Comparison of ENCODE assay signal across 22 cellular contexts in genomic region chr14:102513899-102514772, GRCh38. TPM values are rescaled to one million over a fixed set of nuclear protein-coding genes. Genes with fewer than 3 reads are reported as not detected.
A peak's percentile ranks its signal among the peaks of the same experiment; 100 is the strongest.
DNase-seq lines count a peak whose midpoint lies in the region; ATAC-seq, FAIRE-seq and TF ChIP-seq lines count a peak whose summit lies in the region.
"Had no signal": no experiment of that assay in that cellular context is flagged by ENCODE, and none has a peak within 500 bp of the region (broad histone marks: within the 10 kb centered on the region; RNA-seq: fewer than 3 reads in every experiment).

No MANE protein-coding gene starts in this region.

- H3K9me3 ChIP-seq in kidney (ENCODE audit: control insufficient read depth in 1 of 2, low read length in 2 of 2), result no peaks in the 10 kb centered on the region
- H3K9me3 ChIP-seq in osteoblast (ENCODE audit: low read depth, low read length), result no peaks in the 10 kb centered on the region
- H3K9me3 ChIP-seq: BLaER1 had no signal

- DNase-seq in CD14-positive monocyte (ENCODE audit: low spot score) (no peak), NCI-H2171 treated with DMSO at 0.1 percent for 48 hours (lab: John Stamatoyannopoulos, UW) (peak; percentile 68), kidney (peak; percentile 71), osteoblast (ENCODE audit: insufficient read length, low spot score, missing footprints) (peak; percentile 52), amygdala (lab: John Stamatoyannopoulos, UW) (no peak)
- no peak for DNase-seq in stimulated activated CD4-positive, alpha-beta T cell treated with anti-CD3 and anti-CD28 coated beads, Interleukin-4, amount 100 ng/mL, for 4 hours
- no peak for DNase-seq in naive thymus-derived CD8-positive, alpha-beta T cell
- DNase-seq: CD4-positive, alpha-beta memory T cell; COR-L47; DMS53; NCI-H1092; NCI-H1436; NCI-H187 treated with DMSO at 0.1 percent for 48 hours; NCI-H446; NCI-H524 treated with DMSO at 0.1 percent for 48 hours; NCI-H774; PC-3; SHP77 had no signal

- H3K36me3 ChIP-seq in kidney (ENCODE audit: control insufficient read depth in 1 of 2, insufficient read depth in 2 of 2, low read length in 2 of 2) (no peaks in the 10 kb centered on the region), osteoblast (ENCODE audit: insufficient read depth, low read length) (no peaks in the 10 kb centered on the region)
- H3K36me3 ChIP-seq: BLaER1 had no signal

- TF ChIP-seq CTCF in CD14-positive monocyte (IDR thresholded peaks at IDR 0.05) (no peak), kidney (IDR thresholded peaks at IDR 0.05; ENCODE audit: borderline replicate concordance, extremely low read depth, insufficient read depth) (no peak), osteoblast (IDR thresholded peaks at IDR 0.05; ENCODE audit: extremely low read depth, low read depth, low read length) (no peak)

- peaks cover 0 to 1% (median 0%) of the 10 kb centered on the region in 7 donors for H3K9me3 Mint-ChIP-seq in CD14-positive monocyte
- no peaks in the 10 kb centered on the region for H3K9me3 Mint-ChIP-seq in naive thymus-derived CD8-positive, alpha-beta T cell
- H3K9me3 Mint-ChIP-seq: IgD-negative memory B cell had no signal

- H3K27me3 ChIP-seq in osteoblast (ENCODE audit: insufficient read depth, low read length), result no peaks in the 10 kb centered on the region
- H3K27me3 ChIP-seq: BLaER1 had no signal

- H3K27ac ChIP-seq in kidney (ENCODE audit: low read depth in 2 of 2, low read length in 2 of 2) (no peak overlapping the region), osteoblast (ENCODE audit: low read depth, low read length) (no peak overlapping the region)
- H3K27ac ChIP-seq: BLaER1 had no signal

- H3K4me1 Mint-ChIP-seq in CD14-positive monocyte, result peaks cover 15% of the 10 kb centered on the region
- peaks cover 8 to 22% (median 18%) of the 10 kb centered on the region in 4 donors for H3K4me1 Mint-ChIP-seq in naive thymus-derived CD8-positive, alpha-beta T cell

- intact Hi-C loops in CD14-positive monocyte (cut with micrococcal nuclease), result loop anchor here (5.0 to 10.0 kb wide), 2 partner anchors 149 to 197 kb away; partner anchors contain the start of genes CINP (in 1 of the 2), TECPR2 (in 1 of the 2) and ZNF839 (in 1 of the 2)
- intact Hi-C loops in kidney (cut with DNase I), result loop anchor here (5.0 kb wide), 1 partner anchor 72 kb away; no protein-coding TSS in a partner anchor

- peaks cover 0 to 13% of the 10 kb centered on the region in 2 donors for H3K4me1 ChIP-seq in kidney (ENCODE audit: control insufficient read depth in 1 of 2, insufficient read depth in 1 of 2, low read depth in 1 of 2, low read length in 2 of 2)
- H3K4me1 ChIP-seq in osteoblast (ENCODE audit: insufficient read depth, low read length), result peaks cover 4% of the 10 kb centered on the region

- H3K4me2 ChIP-seq in osteoblast (ENCODE audit: insufficient read depth, low read length), result no peak overlapping the region
- H3K4me2 ChIP-seq: BLaER1 had no signal

- POLR2A ChIA-PET in naive thymus-derived CD8-positive, alpha-beta T cell (lab: Charles Lee), result no interaction called here

- no peaks in the 10 kb centered on the region for H3K79me2 ChIP-seq in osteoblast (ENCODE audit: insufficient read depth, low read length)

- H3K4me3 Mint-ChIP-seq in CD14-positive monocyte, result peak overlapping the region; percentile 31 to 35
- H3K4me3 Mint-ChIP-seq in naive thymus-derived CD8-positive, alpha-beta T cell, result no peak overlapping the region

- no peak overlapping the region for H3K4me3 ChIP-seq in kidney (ENCODE audit: low read length in 2 of 2)
- no peak overlapping the region for H3K4me3 ChIP-seq in osteoblast (ENCODE audit: insufficient read depth, low read length)
- H3K4me3 ChIP-seq: BLaER1 had no signal

- no peak overlapping the region for H3K27ac Mint-ChIP-seq in CD14-positive monocyte
- H3K27ac Mint-ChIP-seq in naive thymus-derived CD8-positive, alpha-beta T cell, result no peak overlapping the region
- H3K27ac Mint-ChIP-seq: CD4-positive, alpha-beta memory T cell had no signal

- no peak overlapping the region for H3K9ac ChIP-seq in kidney (ENCODE audit: low read length in 2 of 2)
- H3K9ac ChIP-seq: BLaER1 had no signal

- no peaks in the 10 kb centered on the region for H4K20me1 ChIP-seq in osteoblast (ENCODE audit: insufficient read depth, low read length)
- H4K20me1 ChIP-seq: BLaER1 had no signal

- H3K36me3 Mint-ChIP-seq in CD14-positive monocyte, result no peaks in the 10 kb centered on the region
- no peaks in the 10 kb centered on the region for H3K36me3 Mint-ChIP-seq in naive thymus-derived CD8-positive, alpha-beta T cell
- H3K36me3 Mint-ChIP-seq: CD4-positive, alpha-beta memory T cell; IgD-negative memory B cell had no signal

- FAIRE-seq in kidney (lab: Jason Lieb, UNC), result no peak
- FAIRE-seq: GM18507, H54 had no signal

- peaks cover 6 to 30% (median 11%) of the 10 kb centered on the region in 3 donors for H3K27me3 Mint-ChIP-seq in CD14-positive monocyte (ENCODE audit: low read depth in 3 of 3)
- peaks cover 0 to 3% (median 2%) of the 10 kb centered on the region in 5 donors for H3K27me3 Mint-ChIP-seq in naive thymus-derived CD8-positive, alpha-beta T cell

- no peak for ATAC-seq in naive thymus-derived CD8-positive, alpha-beta T cell
- ATAC-seq: PC-3 had no signal

- no peak overlapping the region for H2AFZ ChIP-seq in osteoblast (ENCODE audit: low read length)

RNA-seq across cellular contexts. Expression of gene ANKRD9, which starts 4.6 kb away (rescaled TPM):
- polyA plus RNA-seq in CD14-positive monocyte, result under 1 TPM; 0.43 to 0.83 TPM
- 18.7 TPM for total RNA-seq in kidney
- 26.0 TPM for polyA plus RNA-seq in kidney (ENCODE audit: insufficient read depth, low read depth, low replicate concordance)
- total RNA-seq in osteoblast, result 13.6 and 15.6 TPM in 2 replicates
- total RNA-seq in naive thymus-derived CD8-positive, alpha-beta T cell, result 1 to 10 TPM; 1.3 to 1.6 TPM
- polyA plus RNA-seq in naive thymus-derived CD8-positive, alpha-beta T cell, result under 1 TPM; 0.15 to 0.43 (median 0.28) TPM

Comparison
In these comparisons a context has a peak if more than half of its experiments do, and no peak if none do; other contexts are left out.
1. DNase-seq: peak in NCI-H2171 treated with DMSO at 0.1 percent for 48 hours (single experiment), kidney (single experiment) and osteoblast (single experiment); none in CD14-positive monocyte (single experiment), stimulated activated CD4-positive, alpha-beta T cell treated with anti-CD3 and anti-CD28 coated beads, Interleukin-4, amount 100 ng/mL, for 4 hours (0 of 2), amygdala (0 of 56) and naive thymus-derived CD8-positive, alpha-beta T cell (0 of 10).
2. H3K4me3 Mint-ChIP-seq: peak in CD14-positive monocyte (2 of 2); none in naive thymus-derived CD8-positive, alpha-beta T cell (0 of 10).